In genomic region chr19:57438925-57439324, GRCh38 we compare ENCODE assay signal across 25 cellular contexts. TPM values are rescaled to one million over a fixed set of nuclear protein-coding genes. Genes with fewer than 3 reads are reported as not detected.
DNase-seq lines count a peak whose midpoint lies in the region; ATAC-seq and TF ChIP-seq lines count a peak whose summit lies in the region.
"Had no signal": no experiment of that assay in that cellular context is flagged by ENCODE, and none has a peak within 500 bp of the region (broad histone marks: within the 10 kb centered on the region; RNA-seq: fewer than 3 reads in every experiment).

No MANE protein-coding gene starts in this region.

- H3K36me3 ChIP-seq in GM23338 (ENCODE audit: insufficient read depth) (peaks cover 7% of the 10 kb centered on the region; the same call in 1 of the 2 replicates), Loucy (ENCODE audit: insufficient read depth, low read length) (peaks cover 13% of the 10 kb centered on the region; the same call in 1 of the 2 replicates), neural progenitor cell (peaks cover 3% of the 10 kb centered on the region)

- no peaks in the 10 kb centered on the region for H3F3A ChIP-seq in GM23338 (replicated peaks; ENCODE audit: low read depth)
- no peaks in the 10 kb centered on the region for H3F3A ChIP-seq in Loucy (ENCODE audit: low read depth)
- no peaks in the 10 kb centered on the region for H3F3A ChIP-seq in neural progenitor cell (ENCODE audit: low read depth)

- H3K27me3 Mint-ChIP-seq in GM23338 (ENCODE audit: insufficient read depth, low read depth, poor library complexity) (peaks cover 7% of the 10 kb centered on the region), glutamatergic neuron (ENCODE audit: unreplicated experiment) (peaks cover 11% of the 10 kb centered on the region), neural progenitor cell (ENCODE audit: insufficient read depth, low read depth) (peaks cover 12% of the 10 kb centered on the region)

- peaks cover 67% of the 10 kb centered on the region for H3K79me2 ChIP-seq in GM23338 (replicated peaks; ENCODE audit: insufficient read depth)
- H3K79me2 ChIP-seq in Loucy (ENCODE audit: insufficient read depth, low read length): peaks cover 64% of the 10 kb centered on the region
- H3K79me2 ChIP-seq in neural progenitor cell (ENCODE audit: low read depth): peaks cover 68% of the 10 kb centered on the region

- H3K27ac ChIP-seq in GM23338 (ENCODE audit: low read depth) (no peak overlapping the region), neural progenitor cell (no peak overlapping the region)
- H3K27ac ChIP-seq: A549; BLaER1 treated with 17β-estradiol and CSF1 and Interleukin-3, amounts not matched to agents 10 nM and 100 nM; SJSA1 had no signal

- no peak overlapping the region for H3K4me3 ChIP-seq in GM23338
- H3K4me3 ChIP-seq in Loucy (ENCODE audit: low read length, poor library complexity, severe bottlenecking): no peak overlapping the region
- no peak overlapping the region for H3K4me3 ChIP-seq in neural progenitor cell
- H3K4me3 ChIP-seq: A549; BLaER1 treated with 17β-estradiol and CSF1 and Interleukin-3, amounts not matched to agents 10 nM and 100 nM; GM12878; K562; SJSA1 had no signal

- no peak overlapping the region for H3K9ac ChIP-seq in Loucy (ENCODE audit: low read depth, low read length, poor library complexity, severe bottlenecking)
- H3K9ac ChIP-seq in neural progenitor cell: no peak overlapping the region
- H3K9ac ChIP-seq: BLaER1 treated with 17β-estradiol and CSF1 and Interleukin-3, amounts not matched to agents 10 nM and 100 nM had no signal

- no peaks in the 10 kb centered on the region for H3K27me3 ChIP-seq in GM23338 (ENCODE audit: insufficient read depth)
- H3K27me3 ChIP-seq in Loucy (ENCODE audit: insufficient read depth, low read length, poor library complexity, severe bottlenecking): no peaks in the 10 kb centered on the region
- H3K27me3 ChIP-seq in neural progenitor cell: no peaks in the 10 kb centered on the region
- H3K27me3 ChIP-seq: BLaER1 treated with 17β-estradiol and CSF1 and Interleukin-3, amounts not matched to agents 10 nM and 100 nM; SJSA1 had no signal

- H3K36me3 Mint-ChIP-seq in GM23338 (ENCODE audit: low read depth): peaks cover 28% of the 10 kb centered on the region
- H3K36me3 Mint-ChIP-seq in glutamatergic neuron (ENCODE audit: unreplicated experiment): peaks cover 18% of the 10 kb centered on the region
- H3K36me3 Mint-ChIP-seq in neural progenitor cell: peaks cover 79% of the 10 kb centered on the region

- DNase-seq in GM23338 (ENCODE audit: low spot score): peak; percentile 52
- no peak for DNase-seq in glutamatergic neuron
- no peak for DNase-seq in neural progenitor cell (ENCODE audit: low spot score)
- no peak for DNase-seq in activated CD8-positive, alpha-beta memory T cell treated with anti-CD3 and anti-CD28 coated beads, Interleukin-2, amount 50 U/mL, for 4 hours
- DNase-seq: AML-193; CD4-positive, alpha-beta memory T cell; COR-L47; Kasumi-1; MM.1S; NCI-H1048; NCI-H1417 treated with DMSO at 0.1 percent for 48 hours; NCI-H187 treated with DMSO at 0.1 percent for 48 hours; NCI-H2107; NCI-H446; NCI-H524 treated with DMSO at 0.1 percent for 48 hours; NCI-H774 had no signal

- TF ChIP-seq CTCF in GM23338 (conservative IDR thresholded peaks at IDR 0.05; ENCODE audit: low read depth in 2 of 2) (peak; percentile 34 to 53), Loucy (conservative IDR thresholded peaks at IDR 0.05; ENCODE audit: low read length) (0 out of 2 replicates have a peak, but pooled peaks have one; percentile 10), glutamatergic neuron (IDR thresholded peaks at IDR 0.05; ENCODE audit: partially characterized antibody, unreplicated experiment) (no peak), neural progenitor cell (IDR thresholded peaks at IDR 0.05) (no peak)

- H4K20me1 ChIP-seq in GM23338 (replicated peaks; ENCODE audit: insufficient read depth) (peaks cover 21% of the 10 kb centered on the region), Loucy (ENCODE audit: insufficient read depth, low read length, poor library complexity, severe bottlenecking) (peaks cover 11% of the 10 kb centered on the region), neural progenitor cell (ENCODE audit: low read depth) (peaks cover 4% of the 10 kb centered on the region)

- no peaks in the 10 kb centered on the region for H3K9me3 ChIP-seq in Loucy (ENCODE audit: insufficient read depth, low read depth, low read length)
- H3K9me3 ChIP-seq in neural progenitor cell (ENCODE audit: low read depth): no peaks in the 10 kb centered on the region

- H3K9me3 Mint-ChIP-seq in GM23338 (peaks cover 7% of the 10 kb centered on the region; the same call in 2 of the 3 replicates), glutamatergic neuron (ENCODE audit: unreplicated experiment) (peaks cover 15% of the 10 kb centered on the region), neural progenitor cell (peaks cover 79% of the 10 kb centered on the region)

- no peaks in the 10 kb centered on the region for H3K9me2 ChIP-seq in GM23338 (ENCODE audit: insufficient read depth)
- H3K9me2 ChIP-seq in Loucy (replicated peaks; ENCODE audit: low read depth, low read length): no peaks in the 10 kb centered on the region

- H2AFZ ChIP-seq in GM23338 (no peak overlapping the region), Loucy (ENCODE audit: low read length) (no peak overlapping the region), neural progenitor cell (replicated peaks) (no peak overlapping the region)

- H3K4me1 Mint-ChIP-seq in GM23338 (peaks cover 14% of the 10 kb centered on the region; the same call in 2 of the 3 replicates), glutamatergic neuron (ENCODE audit: low read depth, unreplicated experiment) (peaks cover 12% of the 10 kb centered on the region), neural progenitor cell (peaks cover 19% of the 10 kb centered on the region)

- no peak overlapping the region for H3K27ac Mint-ChIP-seq in GM23338
- peak overlapping the region; percentile 3 for H3K27ac Mint-ChIP-seq in glutamatergic neuron (ENCODE audit: unreplicated experiment)
- no peak overlapping the region for H3K27ac Mint-ChIP-seq in neural progenitor cell

- H3K4me2 ChIP-seq in GM23338 (no peak overlapping the region), Loucy (ENCODE audit: low read depth, low read length, poor library complexity, severe bottlenecking) (peak overlapping the region; percentile 32), neural progenitor cell (no peak overlapping the region)
- H3K4me2 ChIP-seq: A549; BLaER1 treated with 17β-estradiol and CSF1 and Interleukin-3, amounts not matched to agents 10 nM and 100 nM had no signal

- H3K4me1 ChIP-seq in GM23338 (ENCODE audit: insufficient read depth) (peaks cover 12% of the 10 kb centered on the region), Loucy (ENCODE audit: insufficient read depth, low read length, poor library complexity, severe bottlenecking) (peaks cover 22% of the 10 kb centered on the region), neural progenitor cell (peaks cover 6% of the 10 kb centered on the region)
- H3K4me1 ChIP-seq: A549 had no signal

- no peak for ATAC-seq in GM23338
- no peak for ATAC-seq in HG03571 (IDR thresholded peaks at IDR 0.05; ENCODE audit: unreplicated experiment)
- ATAC-seq in GM19324 (IDR thresholded peaks at IDR 0.05; ENCODE audit: low FRiP score, unreplicated experiment): no peak
- ATAC-seq in GM18502 (IDR thresholded peaks at IDR 0.05; ENCODE audit: poor library complexity, unreplicated experiment): no peak
- ATAC-seq: A549, GM12878, K562 had no signal

- H3K4me3 Mint-ChIP-seq in GM23338 (no peak overlapping the region), glutamatergic neuron (ENCODE audit: unreplicated experiment) (no peak overlapping the region), neural progenitor cell (peak overlapping the region; percentile 30)

TF ChIP-seq in GM23338, 12 proteins besides CTCF, POLR2A, EP300 and RAD21 (continues in another document):
- no peak for TF ChIP-seq STAT1 (IDR thresholded peaks at IDR 0.05; ENCODE audit: unreplicated experiment)

RNA-seq across cellular contexts. Expression of gene ZNF749, which starts 3.8 kb away (rescaled TPM):
- total RNA-seq in GM23338 (2014; rRNA removed; shearing (Covaris generic)): 19.5 and 26.4 TPM in 2 replicates
- polyA plus RNA-seq in GM23338 (2016; fragmentation: Nextera tagmentation; extraction: Ambion mirVana): 30.1 and 30.9 TPM in 2 replicates
- total RNA-seq in glutamatergic neuron (ENCODE audit: unreplicated experiment) (23.3 TPM), neural progenitor cell (ENCODE audit: low replicate concordance) (11.7 and 13.8 TPM in 2 replicates)

RNA-seq across cellular contexts. Expression of gene VN1R1, which starts 18.0 kb away (rescaled TPM):
- 1.5 and 2.7 TPM in 2 replicates for total RNA-seq in GM23338 (2014; rRNA removed; shearing (Covaris generic))
- polyA plus RNA-seq in GM23338 (2016; fragmentation: Nextera tagmentation; extraction: Ambion mirVana): 0.54 and 1.2 TPM in 2 replicates
- 2.5 TPM for total RNA-seq in glutamatergic neuron (ENCODE audit: unreplicated experiment)
- total RNA-seq in neural progenitor cell (ENCODE audit: low replicate concordance): 1.7 and 4.4 TPM in 2 replicates
- polyA plus RNA-seq: CD4-positive, alpha-beta memory T cell had no signal

RNA-seq across cellular contexts. Expression of gene ZNF17, which starts 28.0 kb away (rescaled TPM):
- 10.7 and 15.0 TPM in 2 replicates for total RNA-seq in GM23338 (2014; rRNA removed; shearing (Covaris generic))
- polyA plus RNA-seq in GM23338 (2016; fragmentation: Nextera tagmentation; extraction: Ambion mirVana): 1.1 and 2.6 TPM in 2 replicates
- total RNA-seq in glutamatergic neuron (ENCODE audit: unreplicated experiment): 21.5 TPM
- total RNA-seq in neural progenitor cell (ENCODE audit: low replicate concordance): 8.5 and 10.8 TPM in 2 replicates

RNA-seq across cellular contexts. Expression of gene ZNF772, which starts 38.4 kb away (rescaled TPM):
- 27.7 and 28.0 TPM in 2 replicates for total RNA-seq in GM23338 (2014; rRNA removed; shearing (Covaris generic))
- 2.5 and 3.5 TPM in 2 replicates for polyA plus RNA-seq in GM23338 (2016; fragmentation: Nextera tagmentation; extraction: Ambion mirVana)
- total RNA-seq in glutamatergic neuron (ENCODE audit: unreplicated experiment): 33.2 TPM
- 33.3 and 34.5 TPM in 2 replicates for total RNA-seq in neural progenitor cell (ENCODE audit: low replicate concordance)

RNA-seq across cellular contexts. Expression of gene ZNF419, which starts 48.6 kb away (rescaled TPM):
- total RNA-seq in GM23338 (2014; rRNA removed; shearing (Covaris generic)): 11.0 and 22.4 TPM in 2 replicates
- 4.7 and 5.4 TPM in 2 replicates for polyA plus RNA-seq in GM23338 (2016; fragmentation: Nextera tagmentation; extraction: Ambion mirVana)
- 17.7 TPM for total RNA-seq in glutamatergic neuron (ENCODE audit: unreplicated experiment)
- total RNA-seq in neural progenitor cell (ENCODE audit: low replicate concordance): 25.6 and 30.2 TPM in 2 replicates

Comparison
In these comparisons a context has a peak if more than half of its experiments do, and no peak if none do; other contexts are left out.
1. CTCF ChIP-seq: peak in GM23338 (2 of 2) and Loucy (single experiment); none in glutamatergic neuron (single experiment) and neural progenitor cell (single experiment).